Comparison of ENCODE assay signal across 1 cellular context in genomic region chr3:150324261-150324660, GRCh38.
TF ChIP-seq lines count a peak whose summit lies in the region.

No MANE protein-coding gene starts in this region.

TF ChIP-seq in GM23338, 12 proteins besides CTCF, POLR2A, EP300 and RAD21 (continued from another document):
- no peak for TF ChIP-seq ZNF462 (CRISPR knock-in tag; IDR thresholded peaks at IDR 0.05)
- TF ChIP-seq, protein P1, sequence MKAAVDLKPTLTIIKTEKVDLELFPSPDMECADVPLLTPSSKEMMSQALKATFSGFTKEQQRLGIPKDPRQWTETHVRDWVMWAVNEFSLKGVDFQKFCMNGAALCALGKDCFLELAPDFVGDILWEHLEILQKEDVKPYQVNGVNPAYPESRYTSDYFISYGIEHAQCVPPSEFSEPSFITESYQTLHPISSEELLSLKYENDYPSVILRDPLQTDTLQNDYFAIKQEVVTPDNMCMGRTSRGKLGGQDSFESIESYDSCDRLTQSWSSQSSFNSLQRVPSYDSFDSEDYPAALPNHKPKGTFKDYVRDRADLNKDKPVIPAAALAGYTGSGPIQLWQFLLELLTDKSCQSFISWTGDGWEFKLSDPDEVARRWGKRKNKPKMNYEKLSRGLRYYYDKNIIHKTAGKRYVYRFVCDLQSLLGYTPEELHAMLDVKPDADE (IDR thresholded peaks at IDR 0.05), result no peak
- no peak for TF ChIP-seq STAT1 (IDR thresholded peaks at IDR 0.05; ENCODE audit: unreplicated experiment)
- no peak for TF ChIP-seq POLR2AphosphoS5 (IDR thresholded peaks at IDR 0.05; ENCODE audit: low read depth)
- TF ChIP-seq, protein P2, sequence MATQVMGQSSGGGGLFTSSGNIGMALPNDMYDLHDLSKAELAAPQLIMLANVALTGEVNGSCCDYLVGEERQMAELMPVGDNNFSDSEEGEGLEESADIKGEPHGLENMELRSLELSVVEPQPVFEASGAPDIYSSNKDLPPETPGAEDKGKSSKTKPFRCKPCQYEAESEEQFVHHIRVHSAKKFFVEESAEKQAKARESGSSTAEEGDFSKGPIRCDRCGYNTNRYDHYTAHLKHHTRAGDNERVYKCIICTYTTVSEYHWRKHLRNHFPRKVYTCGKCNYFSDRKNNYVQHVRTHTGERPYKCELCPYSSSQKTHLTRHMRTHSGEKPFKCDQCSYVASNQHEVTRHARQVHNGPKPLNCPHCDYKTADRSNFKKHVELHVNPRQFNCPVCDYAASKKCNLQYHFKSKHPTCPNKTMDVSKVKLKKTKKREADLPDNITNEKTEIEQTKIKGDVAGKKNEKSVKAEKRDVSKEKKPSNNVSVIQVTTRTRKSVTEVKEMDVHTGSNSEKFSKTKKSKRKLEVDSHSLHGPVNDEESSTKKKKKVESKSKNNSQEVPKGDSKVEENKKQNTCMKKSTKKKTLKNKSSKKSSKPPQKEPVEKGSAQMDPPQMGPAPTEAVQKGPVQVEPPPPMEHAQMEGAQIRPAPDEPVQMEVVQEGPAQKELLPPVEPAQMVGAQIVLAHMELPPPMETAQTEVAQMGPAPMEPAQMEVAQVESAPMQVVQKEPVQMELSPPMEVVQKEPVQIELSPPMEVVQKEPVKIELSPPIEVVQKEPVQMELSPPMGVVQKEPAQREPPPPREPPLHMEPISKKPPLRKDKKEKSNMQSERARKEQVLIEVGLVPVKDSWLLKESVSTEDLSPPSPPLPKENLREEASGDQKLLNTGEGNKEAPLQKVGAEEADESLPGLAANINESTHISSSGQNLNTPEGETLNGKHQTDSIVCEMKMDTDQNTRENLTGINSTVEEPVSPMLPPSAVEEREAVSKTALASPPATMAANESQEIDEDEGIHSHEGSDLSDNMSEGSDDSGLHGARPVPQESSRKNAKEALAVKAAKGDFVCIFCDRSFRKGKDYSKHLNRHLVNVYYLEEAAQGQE (IDR thresholded peaks at IDR 0.05; ENCODE audit: unreplicated experiment), result no peak
- no peak for TF ChIP-seq ZNF331 (CRISPR knock-in tag; IDR thresholded peaks at IDR 0.05; ENCODE audit: low read depth)
- TF ChIP-seq NANOG (IDR thresholded peaks at IDR 0.05; ENCODE audit: borderline replicate concordance), result no peak
- TF ChIP-seq EZH2 (IDR thresholded peaks at IDR 0.05; ENCODE audit: low read depth, unreplicated experiment), result no peak
- no peak for TF ChIP-seq JUNB (IDR thresholded peaks at IDR 0.05; ENCODE audit: unreplicated experiment)
